ENCODE assay signal across 1 cellular context in genomic region chr2:84850471-84850870, GRCh38.
TF ChIP-seq lines count a peak whose summit lies in the region.

No MANE protein-coding gene starts in this region.

TF ChIP-seq in H1, 55 proteins besides CTCF, POLR2A, EP300 and RAD21:
- TF ChIP-seq MAX (IDR thresholded peaks at IDR 0.05) (no peak), CHD7 (IDR thresholded peaks at IDR 0.05; ENCODE audit: insufficient replicate concordance, low read length) (no peak), POU5F1 (IDR thresholded peaks at IDR 0.05; ENCODE audit: low read depth, low read length) (no peak), SIN3A (conservative IDR thresholded peaks at IDR 0.05 in 1 of 2, IDR thresholded peaks at IDR 0.05 in 1 of 2; ENCODE audit: low read depth in 1 of 2, low read length in 2 of 2) (no peak), EZH2 (IDR thresholded peaks at IDR 0.05; ENCODE audit: low read depth, low read length, severe bottlenecking) (no peak), HDAC2 (IDR thresholded peaks at IDR 0.05; ENCODE audit: borderline replicate concordance in 1 of 2, low read depth in 2 of 2, low read length in 2 of 2) (no peak), EGR1 (IDR thresholded peaks at IDR 0.05; ENCODE audit: borderline replicate concordance, low read depth, low read length) (no peak), E2F6 (IDR thresholded peaks at IDR 0.05) (no peak), USF2 (IDR thresholded peaks at IDR 0.05; ENCODE audit: low read length) (no peak), SP1 (IDR thresholded peaks at IDR 0.05; ENCODE audit: low read depth, low read length) (no peak), PHF8 (conservative IDR thresholded peaks at IDR 0.05; ENCODE audit: low read depth, low read length) (no peak)
